In the genomic region with DNA sequence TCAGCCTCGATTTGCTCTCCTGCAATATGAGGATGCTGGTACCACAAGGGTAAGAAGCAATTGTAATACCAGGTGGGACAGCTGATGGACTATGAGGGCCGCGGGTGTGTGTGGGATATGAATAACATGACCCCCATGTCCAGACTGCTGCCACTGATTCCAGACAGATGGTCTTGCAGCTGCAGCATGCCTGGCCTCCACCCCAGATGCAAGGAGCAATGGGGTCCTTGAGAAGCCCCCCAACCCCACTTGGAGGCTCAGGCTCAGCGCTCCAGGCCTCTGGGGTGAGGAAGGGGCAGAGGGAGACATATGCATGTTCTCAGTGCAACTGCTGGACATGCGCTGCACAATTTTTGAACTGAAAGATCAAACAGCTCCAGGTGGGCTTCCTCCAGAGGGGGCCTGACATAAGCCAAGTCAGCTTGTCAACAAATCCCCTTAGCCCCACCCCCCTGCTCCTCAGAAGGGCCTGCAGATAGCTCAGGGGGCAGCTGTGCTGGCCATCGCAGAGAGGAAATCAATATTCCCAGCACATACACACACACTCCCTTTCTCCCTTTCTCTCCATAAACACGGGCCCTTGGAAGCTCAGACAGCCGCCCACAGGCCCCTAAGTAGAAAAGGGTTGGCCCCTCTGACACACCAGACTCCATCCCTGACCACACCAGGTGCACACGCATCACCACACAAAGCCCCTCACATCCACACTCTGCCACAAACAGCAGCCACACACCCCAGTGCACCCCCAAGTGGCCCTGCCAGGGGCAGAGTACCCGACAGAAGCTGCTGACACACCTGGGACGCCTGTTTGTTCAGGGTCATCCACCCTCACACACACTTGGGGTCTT, we compare ENCODE assay signal across 10 cellular contexts.
A peak's percentile ranks its signal among the peaks of the same experiment; 100 is the strongest.
DNase-seq lines count a peak whose midpoint lies in the region; ATAC-seq and FAIRE-seq lines count a peak whose summit lies in the region.
"Had no signal": no experiment of that assay in that cellular context is flagged by ENCODE, and none has a peak within 500 bp of the region (broad histone marks: within the 10 kb centered on the region; RNA-seq: fewer than 3 reads in every experiment).

No MANE protein-coding gene starts in this region.

- H3K27me3 Mint-ChIP-seq in activated T-cell treated with anti-CD3 and anti-CD28 coated beads, Interleukin-2, amount 50 U/mL, for 72 hours (ENCODE audit: low read depth) = no peaks in the 10 kb centered on the region

- H3K27ac Mint-ChIP-seq in activated T-cell treated with anti-CD3 and anti-CD28 coated beads, Interleukin-2, amount 50 U/mL, for 72 hours = no peak overlapping the region
- H3K27ac Mint-ChIP-seq in stimulated activated effector memory CD8-positive, alpha-beta T cell treated with anti-CD3 and anti-CD28 coated beads, Interleukin-12 subunit alpha, Interleukin-12 subunit beta, amount 100 ng/mL, for 72 hours = peak overlapping the region; percentile 86

- no peak overlapping the region for H3K27ac ChIP-seq in HUES64 (ENCODE audit: low read depth, low read length)
- H3K27ac ChIP-seq: epithelial cell of prostate, HL-60 had no signal

- no peaks in the 10 kb centered on the region for H3K9me3 ChIP-seq in HUES64 (ENCODE audit: insufficient read depth, low read depth, low read length)
- H3K9me3 ChIP-seq in iPS-15b (ENCODE audit: control insufficient read depth, insufficient read depth, low read length) = no peaks in the 10 kb centered on the region

- no peaks in the 10 kb centered on the region for H3K36me3 ChIP-seq in HUES64 (ENCODE audit: insufficient read depth, low read length)
- H3K36me3 ChIP-seq in iPS-15b (ENCODE audit: control insufficient read depth, insufficient read depth, low read length) = no peaks in the 10 kb centered on the region

- ATAC-seq in activated T-cell treated with anti-CD3 and anti-CD28 coated beads, Interleukin-2, amount 50 U/mL, for 72 hours (replicated peaks in 1 of 2) = no peak
- ATAC-seq in stimulated activated effector memory CD8-positive, alpha-beta T cell treated with anti-CD3 and anti-CD28 coated beads, Interleukin-12 subunit alpha, Interleukin-12 subunit beta, amount 100 ng/mL, for 72 hours = no peak
- no peak for ATAC-seq in GM21526 (IDR thresholded peaks at IDR 0.05; ENCODE audit: low FRiP score, unreplicated experiment)

- DNase-seq in activated T-cell treated with anti-CD3 and anti-CD28 coated beads, Interleukin-2, amount 50 U/mL, for 72 hours = peak; percentile 20 to 22
- no peak for DNase-seq in stimulated activated effector memory CD8-positive, alpha-beta T cell treated with anti-CD3 and anti-CD28 coated beads, Interleukin-12 subunit alpha, Interleukin-12 subunit beta, amount 100 ng/mL, for 72 hours (ENCODE audit: low spot score in 2 of 2)
- DNase-seq in RCC 7860 (ENCODE audit: low spot score) (no peak), epidermal melanocyte (ENCODE audit: insufficient read length, low spot score) (no peak), UCSD-AML1 (lab: John Stamatoyannopoulos, UW; ENCODE audit: unreplicated experiment) (no peak)

- H3K36me3 Mint-ChIP-seq in activated T-cell treated with anti-CD3 and anti-CD28 coated beads, Interleukin-2, amount 50 U/mL, for 72 hours (ENCODE audit: insufficient read depth in 2 of 2) = peaks cover 0 to 3% of the 10 kb centered on the region in 2 donors
- H3K36me3 Mint-ChIP-seq in stimulated activated effector memory CD8-positive, alpha-beta T cell treated with anti-CD3 and anti-CD28 coated beads, Interleukin-12 subunit alpha, Interleukin-12 subunit beta, amount 100 ng/mL, for 72 hours = peaks cover 47% of the 10 kb centered on the region

- 83% methylated on average over 11 of the region's 11 CpGs for WGBS in HUES64

- peaks cover 11% of the 10 kb centered on the region for H3K27me3 ChIP-seq in HUES64 (ENCODE audit: insufficient read depth, low read length)
- peaks cover 11% of the 10 kb centered on the region for H3K27me3 ChIP-seq in iPS-15b (ENCODE audit: control insufficient read depth, insufficient read depth, low read length)

- H3K9ac ChIP-seq in HUES64 (ENCODE audit: low read depth, low read length) = peak overlapping the region; percentile 83
- H3K9ac ChIP-seq in iPS-15b (ENCODE audit: low read depth, low read length) = peak overlapping the region; percentile 73

- FAIRE-seq in RCC 7860 (lab: Jason Lieb, UNC) = no peak

- H3K4me1 Mint-ChIP-seq in activated T-cell treated with anti-CD3 and anti-CD28 coated beads, Interleukin-2, amount 50 U/mL, for 72 hours (ENCODE audit: low read depth) = peaks cover 70% of the 10 kb centered on the region
- peaks cover 90% of the 10 kb centered on the region for H3K4me1 Mint-ChIP-seq in stimulated activated effector memory CD8-positive, alpha-beta T cell treated with anti-CD3 and anti-CD28 coated beads, Interleukin-12 subunit alpha, Interleukin-12 subunit beta, amount 100 ng/mL, for 72 hours

- H3K4me1 ChIP-seq in HUES64 (ENCODE audit: insufficient read depth, low read length) (peaks cover 6% of the 10 kb centered on the region; the same call in 1 of the 2 replicates), iPS-15b (ENCODE audit: control insufficient read depth, insufficient read depth, low read length) (peaks cover 8% of the 10 kb centered on the region)

- H3K4me3 ChIP-seq in HUES64 (ENCODE audit: low read length) = peak overlapping the region; percentile 77
- H3K4me3 ChIP-seq in iPS-15b (ENCODE audit: low read depth, low read length) = peak overlapping the region; percentile 79

- H3K9me3 Mint-ChIP-seq in activated T-cell treated with anti-CD3 and anti-CD28 coated beads, Interleukin-2, amount 50 U/mL, for 72 hours = no peaks in the 10 kb centered on the region
- no peaks in the 10 kb centered on the region for H3K9me3 Mint-ChIP-seq in stimulated activated effector memory CD8-positive, alpha-beta T cell treated with anti-CD3 and anti-CD28 coated beads, Interleukin-12 subunit alpha, Interleukin-12 subunit beta, amount 100 ng/mL, for 72 hours

- peak overlapping the region; percentile 50 to 85 for H3K4me3 Mint-ChIP-seq in activated T-cell treated with anti-CD3 and anti-CD28 coated beads, Interleukin-2, amount 50 U/mL, for 72 hours
- H3K4me3 Mint-ChIP-seq in stimulated activated effector memory CD8-positive, alpha-beta T cell treated with anti-CD3 and anti-CD28 coated beads, Interleukin-12 subunit alpha, Interleukin-12 subunit beta, amount 100 ng/mL, for 72 hours = peak overlapping the region; percentile 68

Comparison
In these comparisons a context has a peak if more than half of its experiments do, and no peak if none do; other contexts are left out.
1. DNase-seq: peak in activated T-cell treated with anti-CD3 and anti-CD28 coated beads, Interleukin-2, amount 50 U/mL, for 72 hours (2 of 2); none in stimulated activated effector memory CD8-positive, alpha-beta T cell treated with anti-CD3 and anti-CD28 coated beads, Interleukin-12 subunit alpha, Interleukin-12 subunit beta, amount 100 ng/mL, for 72 hours (0 of 2), RCC 7860 (single experiment), epidermal melanocyte (single experiment) and UCSD-AML1 (single experiment).